In genomic region chr1:230552880-230553279, GRCh38 we compare ENCODE assay signal across 28 cellular contexts.
"Had no signal": no experiment of that assay in that cellular context is flagged by ENCODE, and none has a peak within 500 bp of the region (broad histone marks: within the 10 kb centered on the region; RNA-seq: fewer than 3 reads in every experiment).

No MANE protein-coding gene starts in this region.

- H3K4me3 Mint-ChIP-seq: stimulated activated effector memory CD8-positive, alpha-beta T cell treated with anti-CD3 and anti-CD28 coated beads, Interleukin-12 subunit alpha, Interleukin-12 subunit beta, amount 100 ng/mL, for 72 hours; stimulated activated memory B cell treated with anti-CD40 and anti-IgM and Interleukin-4, amounts not matched to agents 10 μg/mL and 1 μg/mL and 100 μg/mL, for 72 hours; stimulated activated naive B cell treated with anti-CD40 and anti-IgM and Interleukin-4, amounts not matched to agents 10 μg/mL and 1 μg/mL and 100 μg/mL, for 72 hours; stimulated activated naive CD8-positive, alpha-beta T cell treated with anti-CD3 and anti-CD28 coated beads, Interleukin-15, amount 100 ng/mL, for 72 hours; stimulated activated naive CD8-positive, alpha-beta T cell treated with anti-CD3 and anti-CD28 coated beads, Interleukin-15, Interleukin-2, amounts not matched to agents 100 ng/mL and 50 ng/mL, for 24 hours; type B pancreatic cell had no signal

- H3K9me3 ChIP-seq: stomach, suprapubic skin, testis, thoracic aorta, thyroid gland, tibial artery, tibial nerve, transverse colon, upper lobe of left lung, upper lobe of right lung, uterus, vagina had no signal

- H3K27ac Mint-ChIP-seq: stimulated activated effector memory CD8-positive, alpha-beta T cell treated with anti-CD3 and anti-CD28 coated beads, Interleukin-12 subunit alpha, Interleukin-12 subunit beta, amount 100 ng/mL, for 72 hours; stimulated activated memory B cell treated with anti-CD40 and anti-IgM and Interleukin-4, amounts not matched to agents 10 μg/mL and 1 μg/mL and 100 μg/mL, for 72 hours; stimulated activated naive B cell treated with anti-CD40 and anti-IgM and Interleukin-4, amounts not matched to agents 10 μg/mL and 1 μg/mL and 100 μg/mL, for 72 hours; stimulated activated naive CD8-positive, alpha-beta T cell treated with anti-CD3 and anti-CD28 coated beads, Interleukin-15, amount 100 ng/mL, for 72 hours; stimulated activated naive CD8-positive, alpha-beta T cell treated with anti-CD3 and anti-CD28 coated beads, Interleukin-15, Interleukin-2, amounts not matched to agents 100 ng/mL and 50 ng/mL, for 24 hours; type B pancreatic cell had no signal

- H3K27ac ChIP-seq: stomach, suprapubic skin, testis, thoracic aorta, thyroid gland, tibial artery, tibial nerve, transverse colon, upper lobe of left lung, upper lobe of right lung, uterus, vagina had no signal

- DNase-seq: stimulated activated CD4-positive, alpha-beta T cell treated with anti-CD3 and anti-CD28 coated beads, Interleukin-2, amount 100 ng/mL, for 48 hours; stimulated activated CD4-positive, alpha-beta T cell treated with anti-CD3 and anti-CD28 coated beads, Interleukin-4, amount 100 ng/mL, for 1 hour; stimulated activated CD4-positive, alpha-beta T cell treated with anti-CD3 and anti-CD28 coated beads, Interleukin-4, amount 100 ng/mL, for 24 hours; stimulated activated CD4-positive, alpha-beta T cell treated with anti-CD3 and anti-CD28 coated beads, Interleukin-4, amount 100 ng/mL, for 4 hours; stimulated activated CD8-positive, alpha-beta memory T cell treated with anti-CD3 and anti-CD28 coated beads, Interleukin-4, amount 100 ng/mL, for 48 hours; stimulated activated naive B cell treated with anti-CD40 and anti-IgM and Interleukin-4, amounts not matched to agents 10 μg/mL and 1 μg/mL and 100 μg/mL, for 72 hours; stimulated activated naive CD4-positive, alpha-beta T cell; stimulated activated naive CD4-positive, alpha-beta T cell treated with Interleukin-2 at 50 U/mL for 16 hours; stimulated activated naive CD8-positive, alpha-beta T cell treated with anti-CD3 and anti-CD28 coated beads, Interleukin-15, amount 100 ng/mL, for 72 hours; stimulated activated naive CD8-positive, alpha-beta T cell treated with anti-CD3 and anti-CD28 coated beads, Interleukin-15, Interleukin-2, amounts not matched to agents 100 U/mL and 50 U/mL, for 24 hours; stomach; substantia nigra; testis; thyroid gland; tibial artery; transverse colon; trophoblast cell; upper lobe of left lung; upper lobe of right lung; uterus had no signal

- H3K9me3 Mint-ChIP-seq: stimulated activated effector memory CD8-positive, alpha-beta T cell treated with anti-CD3 and anti-CD28 coated beads, Interleukin-12 subunit alpha, Interleukin-12 subunit beta, amount 100 ng/mL, for 72 hours; stimulated activated naive CD8-positive, alpha-beta T cell treated with anti-CD3 and anti-CD28 coated beads, Interleukin-15, amount 100 ng/mL, for 72 hours; stimulated activated naive CD8-positive, alpha-beta T cell treated with anti-CD3 and anti-CD28 coated beads, Interleukin-15, Interleukin-2, amounts not matched to agents 100 ng/mL and 50 ng/mL, for 24 hours; type B pancreatic cell had no signal

- H3K4me3 ChIP-seq: stomach, suprapubic skin, testis, thoracic aorta, thyroid gland, tibial artery, tibial nerve, transverse colon, upper lobe of left lung, upper lobe of right lung, uterus, vagina had no signal

- H3K36me3 Mint-ChIP-seq: stimulated activated effector memory CD8-positive, alpha-beta T cell treated with anti-CD3 and anti-CD28 coated beads, Interleukin-12 subunit alpha, Interleukin-12 subunit beta, amount 100 ng/mL, for 72 hours; stimulated activated memory B cell treated with anti-CD40 and anti-IgM and Interleukin-4, amounts not matched to agents 10 μg/mL and 1 μg/mL and 100 μg/mL, for 72 hours; stimulated activated naive B cell treated with anti-CD40 and anti-IgM and Interleukin-4, amounts not matched to agents 10 μg/mL and 1 μg/mL and 100 μg/mL, for 72 hours; type B pancreatic cell had no signal

- H3K27me3 ChIP-seq: stomach, suprapubic skin, testis, thyroid gland, tibial nerve, transverse colon, upper lobe of left lung, upper lobe of right lung, uterus, vagina had no signal

- H3K4me1 ChIP-seq: suprapubic skin, testis, thyroid gland, tibial artery, tibial nerve, transverse colon, upper lobe of left lung, upper lobe of right lung, uterus had no signal

- H3K36me3 ChIP-seq: stomach, suprapubic skin, thoracic aorta, thyroid gland, tibial artery, tibial nerve, transverse colon, upper lobe of left lung, upper lobe of right lung, uterus, vagina had no signal

- ATAC-seq: stimulated activated effector memory CD8-positive, alpha-beta T cell treated with anti-CD3 and anti-CD28 coated beads, Interleukin-12 subunit alpha, Interleukin-12 subunit beta, amount 100 ng/mL, for 72 hours; stimulated activated memory B cell treated with anti-CD40 and anti-IgM and Interleukin-4, amounts not matched to agents 10 μg/mL and 1 μg/mL and 100 μg/mL, for 72 hours; stimulated activated naive B cell treated with anti-CD40 and anti-IgM and Interleukin-4, amounts not matched to agents 10 μg/mL and 1 μg/mL and 100 μg/mL, for 72 hours; stimulated activated naive CD8-positive, alpha-beta T cell treated with anti-CD3 and anti-CD28 coated beads, Interleukin-15, amount 100 ng/mL, for 72 hours; stimulated activated naive CD8-positive, alpha-beta T cell treated with anti-CD3 and anti-CD28 coated beads, Interleukin-15, Interleukin-2, amounts not matched to agents 100 U/mL and 50 U/mL, for 24 hours; upper lobe of right lung had no signal

- H3K4me1 Mint-ChIP-seq: stimulated activated effector memory CD8-positive, alpha-beta T cell treated with anti-CD3 and anti-CD28 coated beads, Interleukin-12 subunit alpha, Interleukin-12 subunit beta, amount 100 ng/mL, for 72 hours; stimulated activated memory B cell treated with anti-CD40 and anti-IgM and Interleukin-4, amounts not matched to agents 10 μg/mL and 1 μg/mL and 100 μg/mL, for 72 hours; stimulated activated naive B cell treated with anti-CD40 and anti-IgM and Interleukin-4, amounts not matched to agents 10 μg/mL and 1 μg/mL and 100 μg/mL, for 72 hours; stimulated activated naive CD8-positive, alpha-beta T cell treated with anti-CD3 and anti-CD28 coated beads, Interleukin-15, amount 100 ng/mL, for 72 hours had no signal
